In the genomic region with DNA sequence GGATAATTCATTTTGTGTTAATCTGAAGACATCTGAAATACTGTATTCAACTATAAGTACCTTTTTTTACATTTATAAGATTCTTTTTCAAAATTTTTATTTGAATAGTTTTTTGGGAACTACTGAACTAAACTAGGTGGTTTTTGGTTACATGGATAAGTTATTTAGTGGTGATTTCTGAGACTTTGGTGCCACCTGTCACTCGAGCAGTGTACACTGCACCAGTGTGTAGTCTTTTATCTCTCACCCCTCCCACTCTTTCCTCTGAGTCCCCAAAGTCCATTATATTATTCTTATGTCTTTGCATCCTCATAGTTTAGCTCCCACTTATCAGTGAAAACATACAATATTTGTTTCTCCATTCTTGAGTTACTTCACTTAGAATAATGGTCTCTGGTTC, we compare ENCODE assay signal across 27 cellular contexts. TPM values are rescaled to one million over a fixed set of nuclear protein-coding genes. Genes with fewer than 3 reads are reported as not detected.
"Had no signal": no experiment of that assay in that cellular context is flagged by ENCODE, and none has a peak within 500 bp of the region (broad histone marks: within the 10 kb centered on the region; RNA-seq: fewer than 3 reads in every experiment).

No MANE protein-coding gene starts in this region.

- H3K27me3 ChIP-seq: esophagus squamous epithelium, tibial nerve, uterus had no signal

- DNase-seq: activated CD4-positive, alpha-beta memory T cell treated with anti-CD3 and anti-CD28 coated beads, Interleukin-2, amount 10 ng/mL, durations not matched to agents 7 days and 5 days; activated CD4-positive, alpha-beta T cell treated with anti-CD3 and anti-CD28 coated beads for 4 hours; activated CD8-positive, alpha-beta memory T cell treated with anti-CD3 and anti-CD28 coated beads, Interleukin-2, amount 50 U/mL, for 48 hours; activated gamma-delta T cell; activated T-cell treated with anti-CD3 and anti-CD28 coated beads, Interleukin-2, amount 50 U/mL, for 72 hours; amniotic stem cell; caudate nucleus; cortex of kidney; effector CD4-positive, alpha-beta T cell; esophagus squamous epithelium; foreskin fibroblast; glutamatergic neuron; kidney glomerular epithelial cell; left ventricle myocardium superior; mesenchymal stem cell; natural killer cell; nucleus accumbens; posterior cingulate gyrus; stimulated activated CD4-positive, alpha-beta T cell treated with anti-CD3 and anti-CD28 coated beads, Interleukin-15, amount 100 ng/mL, for 24 hours; stimulated activated CD4-positive, alpha-beta T cell treated with anti-CD3 and anti-CD28 coated beads, Interleukin-4, amount 100 ng/mL, for 24 hours; stimulated activated naive CD4-positive, alpha-beta T cell; substantia nigra; uterus had no signal

- H3K4me3 ChIP-seq: esophagus squamous epithelium, tibial nerve, uterus had no signal

- H3K4me1 ChIP-seq: esophagus squamous epithelium, tibial nerve, uterus had no signal

- ATAC-seq: activated T-cell treated with anti-CD3 and anti-CD28 coated beads, Interleukin-2, amount 50 U/mL, for 72 hours; left ventricle myocardium superior; natural killer cell; WTC11 had no signal

- H3K36me3 Mint-ChIP-seq: activated naive CD8-positive, alpha-beta T cell; natural killer cell; WTC11 had no signal

- H3K9me3 ChIP-seq: esophagus squamous epithelium had no signal

- H3K4me1 Mint-ChIP-seq: activated CD4-positive, alpha-beta memory T cell treated with anti-CD3 and anti-CD28 coated beads, Interleukin-2, amount 10 ng/mL, durations not matched to agents 7 days and 5 days; natural killer cell; WTC11 had no signal

- H3K36me3 ChIP-seq: esophagus squamous epithelium, tibial nerve, uterus had no signal

- H3K27ac ChIP-seq: esophagus squamous epithelium, tibial nerve, uterus had no signal

- H3K27me3 Mint-ChIP-seq: activated CD4-positive, alpha-beta memory T cell treated with anti-CD3 and anti-CD28 coated beads, Interleukin-2, amount 10 ng/mL, durations not matched to agents 7 days and 5 days had no signal

- H3K4me3 Mint-ChIP-seq: activated CD4-positive, alpha-beta memory T cell treated with anti-CD3 and anti-CD28 coated beads, Interleukin-2, amount 10 ng/mL, durations not matched to agents 7 days and 5 days; activated naive CD8-positive, alpha-beta T cell; activated T-cell treated with anti-CD3 and anti-CD28 coated beads, Interleukin-2, amount 50 U/mL, for 72 hours; natural killer cell; WTC11 had no signal

- H3K27ac Mint-ChIP-seq: activated CD4-positive, alpha-beta memory T cell treated with anti-CD3 and anti-CD28 coated beads, Interleukin-2, amount 10 ng/mL, durations not matched to agents 7 days and 5 days; activated naive CD8-positive, alpha-beta T cell; activated T-cell treated with anti-CD3 and anti-CD28 coated beads, Interleukin-2, amount 50 U/mL, for 72 hours; natural killer cell; WTC11 had no signal

RNA-seq across cellular contexts. Expression of gene CD86, which starts 57.6 kb away (rescaled TPM):
- total RNA-seq: endothelial cell of umbilical vein had no signal
- polyA plus RNA-seq: endothelial cell of umbilical vein had no signal
